ENCODE assay signal across 8 cellular contexts in genomic region chr12:8914716-8915526, GRCh38. TPM values are rescaled to one million over a fixed set of nuclear protein-coding genes. Genes with fewer than 3 reads are reported as not detected.
DNase-seq lines count a peak whose midpoint lies in the region; ATAC-seq, FAIRE-seq and TF ChIP-seq lines count a peak whose summit lies in the region.

No MANE protein-coding gene starts in this region.

- H4K20me1 ChIP-seq in endothelial cell of umbilical vein (replicated peaks; ENCODE audit: control insufficient read depth, extremely low read depth, insufficient read depth, low read length): no peaks in the 10 kb centered on the region

- peak overlapping the region; percentile 87 to 92 (median 87) for H3K4me3 ChIP-seq in endothelial cell of umbilical vein (replicated peaks in 1 of 3; ENCODE audit: insufficient read depth in 1 of 3, low read depth in 1 of 3, low read length in 3 of 3)

- peak overlapping the region; percentile 55 for H3K9ac ChIP-seq in endothelial cell of umbilical vein (replicated peaks; ENCODE audit: extremely low read depth, insufficient read depth, low read length)

- dilution Hi-C loops in endothelial cell of umbilical vein (cut with MboI; ENCODE audit: extremely low pct_ligation_motif_present, low sequenced_read_pairs): no loop called here

- DNase-seq in SKM-1 treated with dmso at 0.1 percent for 144 hours (lab: John Stamatoyannopoulos, UW; ENCODE audit: unreplicated experiment) (peak; percentile 11), SKM-1 (lab: John Stamatoyannopoulos, UW; ENCODE audit: unreplicated experiment) (no peak), NCI-H524 (lab: John Stamatoyannopoulos, UW) (peak; percentile 10 to 44), endothelial cell of umbilical vein (ENCODE audit: low read depth, low spot score) (peak; percentile 66), mucosa of gallbladder (ENCODE audit: low spot score) (peak; percentile 41)
- DNase-seq in activated CD8-positive, alpha-beta memory T cell treated with anti-CD3 and anti-CD28 coated beads for 48 hours (ENCODE audit: low read depth in 2 of 3, low spot score in 2 of 3): peak in 2 of 3 experiments; percentile 19 to 28
- peak; percentile 15 to 41 for DNase-seq in stimulated activated CD8-positive, alpha-beta memory T cell treated with anti-CD3 and anti-CD28 coated beads, Interleukin-4, amount 100 ng/mL, for 1 hour (ENCODE audit: low read depth in 2 of 2, low spot score in 1 of 2)

- CTCF ChIA-PET in endothelial cell of umbilical vein (lab: Charles Lee): interaction anchor here (1.1 to 4.9 kb wide), 10 partner anchors 10 to 371 kb away, joined by 3 to 24 read pairs (median 6); partner anchors contain the start of genes M6PR and RIMKLB

- POLR2A ChIA-PET in endothelial cell of umbilical vein (lab: Charles Lee): interaction anchor here (1.4 kb wide), 1 partner anchor 35 kb away, joined by 4 read pairs; the partner anchor contains the start of gene M6PR

- peak overlapping the region; percentile 96 for H3K4me2 ChIP-seq in endothelial cell of umbilical vein (ENCODE audit: insufficient read depth, low read length)

- H3K4me1 ChIP-seq in endothelial cell of umbilical vein (ENCODE audit: control insufficient read depth, extremely low read depth, insufficient read depth, low read length): peaks cover 18% of the 10 kb centered on the region

- peak; percentile 69 for FAIRE-seq in endothelial cell of umbilical vein (lab: Jason Lieb, UNC)

- no peaks in the 10 kb centered on the region for H3K9me1 ChIP-seq in endothelial cell of umbilical vein (replicated peaks; ENCODE audit: control insufficient read depth, extremely low read depth, insufficient read depth, low read length)

- H3K27ac ChIP-seq in endothelial cell of umbilical vein (ENCODE audit: insufficient read depth, low read depth, low read length): peak overlapping the region; percentile 34

- no peaks in the 10 kb centered on the region for H3K79me2 ChIP-seq in endothelial cell of umbilical vein (ENCODE audit: control insufficient read depth, insufficient read depth, low read length)

- peaks cover 0 to 4% of the 10 kb centered on the region in 2 experiments for H3K36me3 ChIP-seq in endothelial cell of umbilical vein (ENCODE audit: control insufficient read depth in 2 of 2, extremely low read depth in 1 of 2, insufficient read depth in 2 of 2, low read length in 2 of 2)

- ATAC-seq in HG03039 (IDR thresholded peaks at IDR 0.05; ENCODE audit: unreplicated experiment): peak; percentile 51

- intact Hi-C loops in endothelial cell of umbilical vein (cut with micrococcal nuclease): loop anchor here (1.0 kb wide), 2 partner anchors 34 to 124 kb away; partner anchors contain the start of gene M6PR

- no peak for TF ChIP-seq POLR2A in endothelial cell of umbilical vein (IDR thresholded peaks at IDR 0.05; ENCODE audit: low read depth, low read length)

- peak overlapping the region; percentile 99 for H2AFZ ChIP-seq in endothelial cell of umbilical vein (ENCODE audit: low read depth, low read length)

- no peaks in the 10 kb centered on the region for H3K9me3 ChIP-seq in endothelial cell of umbilical vein (replicated peaks; ENCODE audit: control insufficient read depth, insufficient read depth, low read length)

- no peaks in the 10 kb centered on the region for H3K27me3 ChIP-seq in endothelial cell of umbilical vein (ENCODE audit: control insufficient read depth in 2 of 2, insufficient read depth in 2 of 2, low read length in 2 of 2)

- no peak for TF ChIP-seq CTCF in endothelial cell of umbilical vein (IDR thresholded peaks at IDR 0.05; ENCODE audit: extremely low read depth in 1 of 2, insufficient read depth in 1 of 2, low read depth in 1 of 2, low read length in 2 of 2)

- BruUV-seq in endothelial cell of umbilical vein (replicated peaks; lab: Mats Ljungman, UMichigan): no TSS peak

TF ChIP-seq in endothelial cell of umbilical vein, 7 proteins besides CTCF, POLR2A, EP300 and RAD21:
- TF ChIP-seq JUN (IDR thresholded peaks at IDR 0.05; ENCODE audit: borderline replicate concordance, insufficient read depth, insufficient read length, low read depth) (no peak), MAX (IDR thresholded peaks at IDR 0.05; ENCODE audit: insufficient read depth, insufficient read length) (no peak), FOS (IDR thresholded peaks at IDR 0.05; ENCODE audit: borderline replicate concordance, insufficient read depth, low read length) (no peak), POLR2AphosphoS5 (IDR thresholded peaks at IDR 0.05; ENCODE audit: insufficient read depth, low read depth, low read length) (no peak), EZH2 (IDR thresholded peaks at IDR 0.05; ENCODE audit: borderline replicate concordance, low read depth, low read length, severe bottlenecking) (no peak), MYC (IDR thresholded peaks at IDR 0.05; ENCODE audit: low read depth, low read length) (no peak), GATA2 (IDR thresholded peaks at IDR 0.05; ENCODE audit: insufficient read depth, insufficient read length, low read depth, low read length) (no peak)
TF ChIP-seq in endothelial cell of umbilical vein: peak in this region for 0.

RNA-seq across cellular contexts. Expression of gene PHC1, which starts 0.6 kb away (rescaled TPM):
- total RNA-seq in endothelial cell of umbilical vein: 31.9 and 37.3 TPM in 2 replicates
- 66.3 and 84.3 TPM in 2 replicates for polyA plus RNA-seq in endothelial cell of umbilical vein
- 30.2 and 33.3 TPM in 2 replicates for polyA plus RNA-seq in endothelial cell of umbilical vein (2011; cell fraction: cytosol; rRNA removed)
- polyA plus RNA-seq in endothelial cell of umbilical vein (2011; cell fraction: nucleus; rRNA removed): 188 and 215 TPM in 2 replicates
- polyA plus RNA-seq in endothelial cell of umbilical vein (2012): 17.8 and 20.8 TPM in 2 replicates
- 40.3 and 43.8 TPM in 2 replicates for polyA minus RNA-seq in endothelial cell of umbilical vein
- polyA minus RNA-seq in endothelial cell of umbilical vein (2011; cell fraction: cytosol; rRNA and poly(A)+ RNA removed): 7.9 TPM
- 22.9 and 31.4 TPM in 2 replicates for polyA minus RNA-seq in endothelial cell of umbilical vein (2011; cell fraction: nucleus; rRNA and poly(A)+ RNA removed)
- total RNA-seq in mucosa of gallbladder: 47.6 TPM

RNA-seq across cellular contexts. Expression of gene M6PR, which starts 34.5 kb away (rescaled TPM):
- total RNA-seq in endothelial cell of umbilical vein: 113 and 142 TPM in 2 replicates
- polyA plus RNA-seq in endothelial cell of umbilical vein: 111 and 124 TPM in 2 replicates
- polyA plus RNA-seq in endothelial cell of umbilical vein (2011; cell fraction: cytosol; rRNA removed): 76.1 and 79.2 TPM in 2 replicates
- polyA plus RNA-seq in endothelial cell of umbilical vein (2011; cell fraction: nucleus; rRNA removed): 103 and 142 TPM in 2 replicates
- 80.3 and 114 TPM in 2 replicates for polyA plus RNA-seq in endothelial cell of umbilical vein (2012)
- polyA minus RNA-seq in endothelial cell of umbilical vein: 261 and 281 TPM in 2 replicates
- 116 TPM for polyA minus RNA-seq in endothelial cell of umbilical vein (2011; cell fraction: cytosol; rRNA and poly(A)+ RNA removed)
- 44.9 and 92.8 TPM in 2 replicates for polyA minus RNA-seq in endothelial cell of umbilical vein (2011; cell fraction: nucleus; rRNA and poly(A)+ RNA removed)
- 139 TPM for total RNA-seq in mucosa of gallbladder
